In the genomic region with DNA sequence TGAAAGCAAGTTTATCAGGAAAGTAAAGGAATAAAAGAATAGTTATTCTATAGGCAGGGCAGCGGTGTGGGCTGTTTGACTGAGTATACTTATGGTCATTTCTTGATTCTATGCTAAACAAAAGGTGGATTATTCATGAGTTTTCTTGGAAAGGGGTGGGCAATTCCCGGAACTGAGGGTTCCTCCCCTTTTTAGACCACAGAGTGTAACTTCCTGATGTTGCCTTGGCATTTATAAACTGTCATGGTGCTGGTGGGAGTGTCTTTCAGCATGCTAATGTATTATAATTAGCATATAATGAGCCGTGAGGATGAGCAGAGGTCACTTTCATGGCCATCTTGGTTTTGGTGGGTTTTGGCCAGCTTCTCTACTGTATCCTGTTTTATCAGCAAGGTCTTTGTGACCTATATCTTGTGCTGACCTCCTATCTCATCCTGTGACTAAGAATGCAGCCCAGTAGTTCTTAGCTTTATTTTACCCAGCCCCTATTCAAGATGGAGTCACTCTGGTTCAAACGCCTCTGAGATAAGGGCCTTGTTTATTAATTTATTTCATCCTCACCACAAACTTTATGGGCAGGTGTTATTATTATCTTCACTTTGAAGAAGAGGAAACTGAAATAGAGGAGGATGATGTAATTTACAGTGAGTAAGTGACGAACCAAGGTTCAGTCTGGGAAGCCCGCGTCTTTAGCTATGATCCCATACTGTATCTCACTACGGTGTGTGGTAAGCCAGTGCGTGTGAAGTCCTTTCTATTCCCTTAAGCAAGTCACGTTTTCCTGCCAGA, we compare ENCODE assay signal across 1 cellular context.
TF ChIP-seq lines count a peak whose summit lies in the region.

No MANE protein-coding gene starts in this region.

TF ChIP-seq in K562, 482 proteins besides CTCF, POLR2A, EP300 and RAD21 (continued from another document and continues in another):
- TF ChIP-seq ZNF347 (CRISPR knock-in tag; IDR thresholded peaks at IDR 0.05; ENCODE audit: low read depth) (0 out of 2 replicates have a peak, but pooled peaks have one; percentile 50), ZNF717 (CRISPR knock-in tag; IDR thresholded peaks at IDR 0.05) (peak; percentile 53; the same call in 1 of the 2 replicates), ZNF561 (CRISPR knock-in tag; conservative IDR thresholded peaks at IDR 0.05) (peak; percentile 90), ERF (CRISPR knock-in tag; IDR thresholded peaks at IDR 0.05) (peak; percentile 98), CEBPG (CRISPR knock-in tag; IDR thresholded peaks at IDR 0.05) (no peak), CEBPG (tag; conservative IDR thresholded peaks at IDR 0.05 in 1 of 2, IDR thresholded peaks at IDR 0.05 in 1 of 2) (peak; percentile 49 to 69; a peak in 2 of 4 replicates), ZNF445 (CRISPR knock-in tag; IDR thresholded peaks at IDR 0.05; ENCODE audit: low read depth) (peak; percentile 90), CHCHD3 (CRISPR knock-in tag; IDR thresholded peaks at IDR 0.05) (no peak), BCL6 (CRISPR knock-in tag; IDR thresholded peaks at IDR 0.05) (peak; percentile 88; the same call in 1 of the 2 replicates), MCM5 (IDR thresholded peaks at IDR 0.05; ENCODE audit: low read depth) (no peak), MITF (IDR thresholded peaks at IDR 0.05) (no peak), HBP1 (CRISPR knock-in tag; IDR thresholded peaks at IDR 0.05) (peak; percentile 92), KLF13 (tag; IDR thresholded peaks at IDR 0.05; ENCODE audit: borderline replicate concordance, low read depth) (0 out of 2 replicates have a peak, but pooled peaks have one; percentile 43), ZNF830 (CRISPR knock-in tag; IDR thresholded peaks at IDR 0.05) (no peak), KDM1A (IDR thresholded peaks at IDR 0.05) (no peak), HDAC8 (tag; IDR thresholded peaks at IDR 0.05) (peak; percentile 97), NFE2L1 (tag; IDR thresholded peaks at IDR 0.05; ENCODE audit: borderline replicate concordance, low read depth) (peak; percentile 59; the same call in 1 of the 2 replicates), TSHZ1 (CRISPR knock-in tag; IDR thresholded peaks at IDR 0.05) (peak; percentile 95), GTF2E2 (tag; IDR thresholded peaks at IDR 0.05) (no peak), ARID3B (CRISPR knock-in tag; IDR thresholded peaks at IDR 0.05; ENCODE audit: borderline replicate concordance) (peak; percentile 65; the same call in 1 of the 2 replicates), NONO (IDR thresholded peaks at IDR 0.05; ENCODE audit: low read depth in 2 of 2, low read length in 1 of 2) (no peak), ZNF57 (CRISPR knock-in tag; IDR thresholded peaks at IDR 0.05) (peak; percentile 87; the same call in 1 of the 2 replicates), HOXB6 (CRISPR knock-in tag; IDR thresholded peaks at IDR 0.05; ENCODE audit: borderline replicate concordance) (peak; percentile 53; the same call in 1 of the 2 replicates)
- TF ChIP-seq, protein P1, sequence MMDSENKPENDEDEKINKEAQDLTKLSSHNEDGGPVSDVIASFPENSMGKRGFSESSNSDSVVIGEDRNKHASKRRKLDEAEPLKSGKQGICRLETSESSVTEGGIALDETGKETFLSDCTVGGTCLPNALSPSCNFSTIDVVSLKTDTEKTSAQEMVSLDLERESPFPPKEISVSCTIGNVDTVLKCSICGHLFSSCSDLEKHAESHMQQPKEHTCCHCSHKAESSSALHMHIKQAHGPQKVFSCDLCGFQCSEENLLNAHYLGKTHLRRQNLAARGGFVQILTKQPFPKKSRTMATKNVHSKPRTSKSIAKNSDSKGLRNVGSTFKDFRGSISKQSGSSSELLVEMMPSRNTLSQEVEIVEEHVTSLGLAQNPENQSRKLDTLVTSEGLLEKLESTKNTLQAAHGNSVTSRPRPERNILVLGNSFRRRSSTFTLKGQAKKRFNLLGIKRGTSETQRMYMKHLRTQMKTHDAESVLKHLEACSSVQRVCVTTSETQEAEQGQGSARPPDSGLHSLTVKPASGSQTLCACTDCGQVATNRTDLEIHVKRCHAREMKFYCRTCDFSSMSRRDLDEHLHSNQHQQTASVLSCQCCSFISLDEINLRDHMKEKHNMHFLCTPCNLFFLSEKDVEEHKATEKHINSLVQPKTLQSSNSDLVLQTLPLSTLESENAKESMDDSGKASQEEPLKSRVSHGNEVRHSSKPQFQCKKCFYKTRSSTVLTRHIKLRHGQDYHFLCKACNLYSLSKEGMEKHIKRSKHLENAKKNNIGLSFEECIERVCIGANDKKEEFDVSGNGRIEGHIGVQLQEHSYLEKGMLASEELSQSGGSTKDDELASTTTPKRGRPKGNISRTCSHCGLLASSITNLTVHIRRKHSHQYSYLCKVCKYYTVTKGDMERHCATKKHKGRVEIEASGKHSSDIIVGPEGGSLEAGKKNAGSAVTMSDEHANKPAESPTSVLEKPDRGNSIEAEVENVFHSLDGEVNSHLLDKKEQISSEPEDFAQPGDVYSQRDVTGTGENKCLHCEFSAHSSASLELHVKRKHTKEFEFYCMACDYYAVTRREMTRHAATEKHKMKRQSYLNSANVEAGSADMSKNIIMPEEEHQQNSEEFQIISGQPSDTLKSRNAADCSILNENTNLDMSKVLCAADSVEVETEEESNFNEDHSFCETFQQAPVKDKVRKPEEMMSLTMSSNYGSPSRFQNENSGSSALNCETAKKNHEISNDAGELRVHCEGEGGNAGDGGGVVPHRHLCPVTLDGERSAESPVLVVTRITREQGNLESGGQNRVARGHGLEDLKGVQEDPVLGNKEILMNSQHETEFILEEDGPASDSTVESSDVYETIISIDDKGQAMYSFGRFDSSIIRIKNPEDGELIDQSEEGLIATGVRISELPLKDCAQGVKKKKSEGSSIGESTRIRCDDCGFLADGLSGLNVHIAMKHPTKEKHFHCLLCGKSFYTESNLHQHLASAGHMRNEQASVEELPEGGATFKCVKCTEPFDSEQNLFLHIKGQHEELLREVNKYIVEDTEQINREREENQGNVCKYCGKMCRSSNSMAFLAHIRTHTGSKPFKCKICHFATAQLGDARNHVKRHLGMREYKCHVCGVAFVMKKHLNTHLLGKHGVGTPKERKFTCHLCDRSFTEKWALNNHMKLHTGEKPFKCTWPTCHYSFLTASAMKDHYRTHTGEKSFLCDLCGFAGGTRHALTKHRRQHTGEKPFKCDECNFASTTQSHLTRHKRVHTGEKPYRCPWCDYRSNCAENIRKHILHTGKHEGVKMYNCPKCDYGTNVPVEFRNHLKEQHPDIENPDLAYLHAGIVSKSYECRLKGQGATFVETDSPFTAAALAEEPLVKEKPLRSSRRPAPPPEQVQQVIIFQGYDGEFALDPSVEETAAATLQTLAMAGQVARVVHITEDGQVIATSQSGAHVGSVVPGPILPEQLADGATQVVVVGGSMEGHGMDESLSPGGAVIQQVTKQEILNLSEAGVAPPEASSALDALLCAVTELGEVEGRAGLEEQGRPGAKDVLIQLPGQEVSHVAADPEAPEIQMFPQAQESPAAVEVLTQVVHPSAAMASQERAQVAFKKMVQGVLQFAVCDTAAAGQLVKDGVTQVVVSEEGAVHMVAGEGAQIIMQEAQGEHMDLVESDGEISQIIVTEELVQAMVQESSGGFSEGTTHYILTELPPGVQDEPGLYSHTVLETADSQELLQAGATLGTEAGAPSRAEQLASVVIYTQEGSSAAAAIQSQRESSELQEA (IDR thresholded peaks at IDR 0.05; ENCODE audit: low read depth) = no peak
- TF ChIP-seq, protein P2, sequence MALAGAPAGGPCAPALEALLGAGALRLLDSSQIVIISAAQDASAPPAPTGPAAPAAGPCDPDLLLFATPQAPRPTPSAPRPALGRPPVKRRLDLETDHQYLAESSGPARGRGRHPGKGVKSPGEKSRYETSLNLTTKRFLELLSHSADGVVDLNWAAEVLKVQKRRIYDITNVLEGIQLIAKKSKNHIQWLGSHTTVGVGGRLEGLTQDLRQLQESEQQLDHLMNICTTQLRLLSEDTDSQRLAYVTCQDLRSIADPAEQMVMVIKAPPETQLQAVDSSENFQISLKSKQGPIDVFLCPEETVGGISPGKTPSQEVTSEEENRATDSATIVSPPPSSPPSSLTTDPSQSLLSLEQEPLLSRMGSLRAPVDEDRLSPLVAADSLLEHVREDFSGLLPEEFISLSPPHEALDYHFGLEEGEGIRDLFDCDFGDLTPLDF (CRISPR knock-in tag; IDR thresholded peaks at IDR 0.05) = no peak
- TF ChIP-seq, protein P3, sequence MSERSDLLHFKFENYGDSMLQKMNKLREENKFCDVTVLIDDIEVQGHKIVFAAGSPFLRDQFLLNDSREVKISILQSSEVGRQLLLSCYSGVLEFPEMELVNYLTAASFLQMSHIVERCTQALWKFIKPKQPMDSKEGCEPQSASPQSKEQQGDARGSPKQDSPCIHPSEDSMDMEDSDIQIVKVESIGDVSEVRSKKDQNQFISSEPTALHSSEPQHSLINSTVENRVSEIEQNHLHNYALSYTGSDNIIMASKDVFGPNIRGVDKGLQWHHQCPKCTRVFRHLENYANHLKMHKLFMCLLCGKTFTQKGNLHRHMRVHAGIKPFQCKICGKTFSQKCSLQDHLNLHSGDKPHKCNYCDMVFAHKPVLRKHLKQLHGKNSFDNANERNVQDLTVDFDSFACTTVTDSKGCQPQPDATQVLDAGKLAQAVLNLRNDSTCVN (CRISPR knock-in tag; IDR thresholded peaks at IDR 0.05) = peak; percentile 91; the same call in 1 of the 2 replicates
- TF ChIP-seq, protein P4, sequence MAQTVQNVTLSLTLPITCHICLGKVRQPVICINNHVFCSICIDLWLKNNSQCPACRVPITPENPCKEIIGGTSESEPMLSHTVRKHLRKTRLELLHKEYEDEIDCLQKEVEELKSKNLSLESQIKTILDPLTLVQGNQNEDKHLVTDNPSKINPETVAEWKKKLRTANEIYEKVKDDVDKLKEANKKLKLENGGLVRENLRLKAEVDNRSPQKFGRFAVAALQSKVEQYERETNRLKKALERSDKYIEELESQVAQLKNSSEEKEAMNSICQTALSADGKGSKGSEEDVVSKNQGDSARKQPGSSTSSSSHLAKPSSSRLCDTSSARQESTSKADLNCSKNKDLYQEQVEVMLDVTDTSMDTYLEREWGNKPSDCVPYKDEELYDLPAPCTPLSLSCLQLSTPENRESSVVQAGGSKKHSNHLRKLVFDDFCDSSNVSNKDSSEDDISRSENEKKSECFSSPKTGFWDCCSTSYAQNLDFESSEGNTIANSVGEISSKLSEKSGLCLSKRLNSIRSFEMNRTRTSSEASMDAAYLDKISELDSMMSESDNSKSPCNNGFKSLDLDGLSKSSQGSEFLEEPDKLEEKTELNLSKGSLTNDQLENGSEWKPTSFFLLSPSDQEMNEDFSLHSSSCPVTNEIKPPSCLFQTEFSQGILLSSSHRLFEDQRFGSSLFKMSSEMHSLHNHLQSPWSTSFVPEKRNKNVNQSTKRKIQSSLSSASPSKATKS (CRISPR knock-in tag; IDR thresholded peaks at IDR 0.05) = peak; percentile 82
- TF ChIP-seq, protein P5, sequence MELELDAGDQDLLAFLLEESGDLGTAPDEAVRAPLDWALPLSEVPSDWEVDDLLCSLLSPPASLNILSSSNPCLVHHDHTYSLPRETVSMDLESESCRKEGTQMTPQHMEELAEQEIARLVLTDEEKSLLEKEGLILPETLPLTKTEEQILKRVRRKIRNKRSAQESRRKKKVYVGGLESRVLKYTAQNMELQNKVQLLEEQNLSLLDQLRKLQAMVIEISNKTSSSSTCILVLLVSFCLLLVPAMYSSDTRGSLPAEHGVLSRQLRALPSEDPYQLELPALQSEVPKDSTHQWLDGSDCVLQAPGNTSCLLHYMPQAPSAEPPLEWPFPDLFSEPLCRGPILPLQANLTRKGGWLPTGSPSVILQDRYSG (tag; conservative IDR thresholded peaks at IDR 0.05; ENCODE audit: low read depth) = peak; percentile 96
